8 cellular contexts compared by ENCODE assay signal in the genomic region with DNA sequence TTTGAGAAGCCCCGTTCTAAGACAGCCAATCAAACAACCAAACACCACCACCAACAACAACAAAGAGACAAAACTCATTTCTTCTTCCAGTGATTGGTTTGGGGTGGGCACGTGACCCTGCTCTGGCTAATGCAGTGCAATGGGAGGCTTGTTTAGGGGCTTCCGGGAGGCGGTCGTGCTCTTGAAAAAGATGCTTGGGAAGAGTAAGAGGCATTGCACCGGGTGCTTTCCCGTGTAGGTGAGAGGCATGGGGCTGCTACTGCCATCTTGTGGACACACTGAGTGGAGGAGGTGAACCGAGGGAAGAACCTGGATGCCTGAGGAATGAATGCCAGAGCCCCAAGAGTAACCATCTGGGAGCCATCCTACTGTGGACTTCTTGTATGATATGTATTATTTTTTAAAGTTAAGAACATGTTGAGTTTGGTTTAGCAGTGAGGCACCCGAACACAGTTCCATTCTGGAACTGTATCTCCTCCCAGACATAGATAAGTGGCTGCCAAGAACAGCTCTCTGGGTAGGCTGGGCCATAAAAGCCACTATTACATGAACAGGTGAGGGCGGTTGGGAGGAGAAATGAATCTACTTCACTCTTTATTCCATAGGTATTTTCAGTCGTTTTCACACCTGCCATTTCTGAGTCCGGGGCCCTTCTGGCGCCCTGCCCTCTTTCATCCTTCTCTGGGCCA. TPM values are rescaled to one million over a fixed set of nuclear protein-coding genes. Genes with fewer than 3 reads are reported as not detected.
DNase-seq lines count a peak whose midpoint lies in the region; ATAC-seq and TF ChIP-seq lines count a peak whose summit lies in the region.

No MANE protein-coding gene starts in this region.

- in situ Hi-C loops in gastrocnemius medialis (cut with MboI; ENCODE audit: low sequenced_read_pairs in 4 of 4), result loop anchor here (25.0 kb wide), 1 partner anchor 228 kb away; no protein-coding TSS in a partner anchor

- peaks cover 81% of the 10 kb centered on the region for H3K4me1 Mint-ChIP-seq in activated naive CD4-positive, alpha-beta T cell treated with anti-CD3 and anti-CD28 coated beads, Interleukin-2, amount 10 ng/mL, durations not matched to agents 7 days and 5 days

- H3K4me3 ChIP-seq in cardiac muscle cell, result no peak overlapping the region
- H3K4me3 ChIP-seq in gastrocnemius medialis, result no peak overlapping the region

- H3K9me3 ChIP-seq in cardiac muscle cell (ENCODE audit: low read depth) (no peaks in the 10 kb centered on the region), gastrocnemius medialis (no peaks in the 10 kb centered on the region)

- peaks cover 12% of the 10 kb centered on the region for H3K36me3 Mint-ChIP-seq in activated naive CD4-positive, alpha-beta T cell treated with anti-CD3 and anti-CD28 coated beads, Interleukin-2, amount 10 ng/mL, durations not matched to agents 7 days and 5 days

- peak; percentile 82 for TF ChIP-seq CTCF in cardiac muscle cell (IDR thresholded peaks at IDR 0.05; ENCODE audit: low read depth, low read length)
- peak; percentile 30 to 66 (median 46) for TF ChIP-seq CTCF in gastrocnemius medialis (IDR thresholded peaks at IDR 0.05 in 4 of 5, conservative IDR thresholded peaks at IDR 0.05 in 1 of 5)

- no peaks in the 10 kb centered on the region for H3K9me3 Mint-ChIP-seq in activated naive CD4-positive, alpha-beta T cell treated with anti-CD3 and anti-CD28 coated beads, Interleukin-2, amount 10 ng/mL, durations not matched to agents 7 days and 5 days

- H3K4me3 Mint-ChIP-seq in activated naive CD4-positive, alpha-beta T cell treated with anti-CD3 and anti-CD28 coated beads, Interleukin-2, amount 10 ng/mL, durations not matched to agents 7 days and 5 days, result no peak overlapping the region

- no peak overlapping the region for H3K27ac ChIP-seq in cardiac muscle cell
- no peak overlapping the region for H3K27ac ChIP-seq in gastrocnemius medialis

- CTCF ChIA-PET in activated naive CD4-positive, alpha-beta T cell treated with anti-CD3 and anti-CD28 coated beads, Interleukin-2, amount 10 ng/mL, durations not matched to agents 7 days and 5 days (lab: Charles Lee), result interaction anchor here (0.9 to 3.1 kb wide), 13 partner anchors 10 to 252 kb away, joined by 3 to 13 read pairs (median 3); partner anchors contain the start of gene FBXO48

- H3K27me3 ChIP-seq in cardiac muscle cell, result no peaks in the 10 kb centered on the region
- H3K27me3 ChIP-seq in gastrocnemius medialis, result peaks cover 0 to 3% (median 0%) of the 10 kb centered on the region in 3 donors

- H3K4me1 ChIP-seq in cardiac muscle cell (ENCODE audit: low read depth) (no peaks in the 10 kb centered on the region), gastrocnemius medialis (no peaks in the 10 kb centered on the region)

- peak; percentile 31 for DNase-seq in CMK (ENCODE audit: low read depth)
- peak; percentile 68 for DNase-seq in NCI-H748 (lab: John Stamatoyannopoulos, UW; ENCODE audit: unreplicated experiment)
- peak; percentile 38 for DNase-seq in activated naive CD4-positive, alpha-beta T cell treated with anti-CD3 and anti-CD28 coated beads, Interleukin-2, amount 10 ng/mL, durations not matched to agents 7 days and 5 days
- peak; percentile 64 to 68 for DNase-seq in cardiac muscle cell (ENCODE audit: low read depth in 1 of 2, low spot score in 1 of 2)
- DNase-seq in gastrocnemius medialis, result peak in 1 of 2 donors; percentile 27
- no peak for DNase-seq in epidermal melanocyte (ENCODE audit: insufficient read length, low spot score)

- no peak for TF ChIP-seq POLR2A in gastrocnemius medialis (IDR thresholded peaks at IDR 0.05)

- intact Hi-C loops in gastrocnemius medialis (cut with DNase I; ENCODE audit: low total_unique reads), result loop anchor here (1.0 kb wide), 1 partner anchor 252 kb away; no protein-coding TSS in a partner anchor

- no peaks in the 10 kb centered on the region for H3K27me3 Mint-ChIP-seq in activated naive CD4-positive, alpha-beta T cell treated with anti-CD3 and anti-CD28 coated beads, Interleukin-2, amount 10 ng/mL, durations not matched to agents 7 days and 5 days

- H3K27ac Mint-ChIP-seq in activated naive CD4-positive, alpha-beta T cell treated with anti-CD3 and anti-CD28 coated beads, Interleukin-2, amount 10 ng/mL, durations not matched to agents 7 days and 5 days, result peak overlapping the region; percentile 84

- H3K36me3 ChIP-seq in cardiac muscle cell (no peaks in the 10 kb centered on the region), gastrocnemius medialis (no peaks in the 10 kb centered on the region)

- ATAC-seq in GM18867 (IDR thresholded peaks at IDR 0.05; ENCODE audit: unreplicated experiment), result peak; percentile 46
- ATAC-seq in HG03097 (IDR thresholded peaks at IDR 0.05; ENCODE audit: low FRiP score, unreplicated experiment), result peak; percentile 12
- peak in 1 of 2 donors; percentile 64 for ATAC-seq in gastrocnemius medialis

RNA-seq across cellular contexts. Expression of gene ARHGAP25, which starts 19.1 kb away (rescaled TPM):
- total RNA-seq in cardiac muscle cell (3.0 and 7.7 TPM in 2 replicates), gastrocnemius medialis (1 to 10 TPM; 1.9 to 6.8 (median 3.0) TPM)
- 3.9 and 7.8 TPM in 2 replicates for polyA plus RNA-seq in cardiac muscle cell
